In genomic region chr21:39562791-39563770, GRCh38 we compare ENCODE assay signal across 19 cellular contexts. TPM values are rescaled to one million over a fixed set of nuclear protein-coding genes. Genes with fewer than 3 reads are reported as not detected.
DNase-seq lines count a peak whose midpoint lies in the region; TF ChIP-seq lines count a peak whose summit lies in the region.
"Had no signal": no experiment of that assay in that cellular context is flagged by ENCODE, and none has a peak within 500 bp of the region (broad histone marks: within the 10 kb centered on the region; RNA-seq: fewer than 3 reads in every experiment).

No MANE protein-coding gene starts in this region.

- H3K4me1 Mint-ChIP-seq in neural progenitor cell: peaks cover 17% of the 10 kb centered on the region
- H3K4me1 Mint-ChIP-seq: activated naive CD8-positive, alpha-beta T cell treated with anti-CD3 and anti-CD28 coated beads for 36 hours; CD4-positive, CD25-positive, alpha-beta regulatory T cell had no signal

- H3K4me3 Mint-ChIP-seq in neural progenitor cell: no peak overlapping the region
- H3K4me3 Mint-ChIP-seq: activated naive CD8-positive, alpha-beta T cell treated with anti-CD3 and anti-CD28 coated beads for 36 hours; activated T-cell treated with anti-CD3 and anti-CD28 coated beads, Interleukin-2, amount 50 U/mL, for 24 hours; CD4-positive, CD25-positive, alpha-beta regulatory T cell; type B pancreatic cell had no signal

- no peaks in the 10 kb centered on the region for H3K36me3 ChIP-seq in neural progenitor cell
- H3K36me3 ChIP-seq: ovary had no signal

- H3K27ac ChIP-seq in VCaP (peak overlapping the region; percentile 81), neural progenitor cell (no peak overlapping the region)
- H3K27ac ChIP-seq: ovary had no signal

- no peaks in the 10 kb centered on the region for H3K4me1 ChIP-seq in neural progenitor cell

- peaks cover 4% of the 10 kb centered on the region for H3K9me3 Mint-ChIP-seq in neural progenitor cell
- H3K9me3 Mint-ChIP-seq: activated naive CD8-positive, alpha-beta T cell treated with anti-CD3 and anti-CD28 coated beads for 36 hours; activated T-cell treated with anti-CD3 and anti-CD28 coated beads, Interleukin-2, amount 50 U/mL, for 24 hours; type B pancreatic cell had no signal

- H3K27ac Mint-ChIP-seq in neural progenitor cell: no peak overlapping the region
- H3K27ac Mint-ChIP-seq: activated naive CD8-positive, alpha-beta T cell treated with anti-CD3 and anti-CD28 coated beads for 36 hours; activated T-cell treated with anti-CD3 and anti-CD28 coated beads, Interleukin-2, amount 50 U/mL, for 24 hours; CD4-positive, CD25-positive, alpha-beta regulatory T cell; type B pancreatic cell had no signal

- H3K36me3 Mint-ChIP-seq in neural progenitor cell: peaks cover 2% of the 10 kb centered on the region
- H3K36me3 Mint-ChIP-seq: activated naive CD8-positive, alpha-beta T cell treated with anti-CD3 and anti-CD28 coated beads for 36 hours; CD4-positive, CD25-positive, alpha-beta regulatory T cell; type B pancreatic cell had no signal

- TF ChIP-seq CTCF in VCaP (conservative IDR thresholded peaks at IDR 0.05) (no peak), neural progenitor cell (IDR thresholded peaks at IDR 0.05) (no peak)

- DNase-seq in NCI-H1417 (lab: John Stamatoyannopoulos, UW) (peak in 2 of 3 experiments; percentile 60 to 78), NCI-H1417 treated with DMSO at 0.1 percent for 48 hours (lab: John Stamatoyannopoulos, UW) (no peak), NCI-H1694 treated with DMSO at 0.1 percent for 48 hours (lab: John Stamatoyannopoulos, UW) (peak; percentile 69), neural progenitor cell (ENCODE audit: low spot score) (no peak), NCI-H1048 (lab: John Stamatoyannopoulos, UW) (no peak), AG08395 (ENCODE audit: low spot score) (no peak), SK-N-DZ (ENCODE audit: low spot score) (no peak)
- DNase-seq: activated CD4-positive, alpha-beta T cell treated with anti-CD3 and anti-CD28 coated beads, Interleukin-2, amount 50 U/mL, for 48 hours; activated naive CD8-positive, alpha-beta T cell treated with anti-CD3 and anti-CD28 coated beads for 36 hours; activated T-cell treated with anti-CD3 and anti-CD28 coated beads, Interleukin-2, amount 50 U/mL, for 24 hours; CD4-positive, CD25-positive, alpha-beta regulatory T cell; effector CD8-positive, alpha-beta T cell; MM.1S; NCI-H510A; ovary; PC-3; stimulated activated naive CD4-positive, alpha-beta T cell had no signal

- H2AFZ ChIP-seq in neural progenitor cell (replicated peaks): peak overlapping the region; percentile 26

- H3K4me2 ChIP-seq in neural progenitor cell: no peak overlapping the region

- H3F3A ChIP-seq in neural progenitor cell (ENCODE audit: low read depth): no peaks in the 10 kb centered on the region

- no peaks in the 10 kb centered on the region for H4K20me1 ChIP-seq in neural progenitor cell (ENCODE audit: low read depth)

- no peak overlapping the region for H3K9ac ChIP-seq in neural progenitor cell

- no peaks in the 10 kb centered on the region for H3K27me3 ChIP-seq in neural progenitor cell
- H3K27me3 ChIP-seq: ovary had no signal

- H3K9me3 ChIP-seq in neural progenitor cell (ENCODE audit: low read depth): no peaks in the 10 kb centered on the region
- H3K9me3 ChIP-seq: ovary had no signal

- H3K4me3 ChIP-seq in neural progenitor cell: no peak overlapping the region
- H3K4me3 ChIP-seq: ovary had no signal

- peaks cover 3% of the 10 kb centered on the region for H3K27me3 Mint-ChIP-seq in neural progenitor cell (ENCODE audit: insufficient read depth, low read depth)
- H3K27me3 Mint-ChIP-seq: activated naive CD8-positive, alpha-beta T cell treated with anti-CD3 and anti-CD28 coated beads for 36 hours had no signal

- no peaks in the 10 kb centered on the region for H3K79me2 ChIP-seq in neural progenitor cell (ENCODE audit: low read depth)

RNA-seq across cellular contexts. Expression of gene B3GALT5, which starts 49.7 kb away (rescaled TPM):
- 1.3 and 1.5 TPM in 2 replicates for total RNA-seq in neural progenitor cell (ENCODE audit: low replicate concordance)
- 0.02 and 0.05 TPM in 2 replicates for polyA plus RNA-seq in SK-N-DZ (2014; cell fraction: cytosol; rRNA removed)
- 0.07 and 0.09 TPM in 2 replicates for polyA plus RNA-seq in SK-N-DZ (2014; cell fraction: nucleus; rRNA removed)
- total RNA-seq: activated naive CD8-positive, alpha-beta T cell treated with anti-CD3 and anti-CD28 coated beads for 36 hours; CD4-positive, CD25-positive, alpha-beta regulatory T cell had no signal
- polyA plus RNA-seq: CD4-positive, CD25-positive, alpha-beta regulatory T cell had no signal

Comparison
In these comparisons a context has a peak if more than half of its experiments do, and no peak if none do; other contexts are left out.
1. DNase-seq: peak in NCI-H1417 (2 of 3) and NCI-H1694 treated with DMSO at 0.1 percent for 48 hours (single experiment); none in NCI-H1417 treated with DMSO at 0.1 percent for 48 hours (single experiment), neural progenitor cell (single experiment), NCI-H1048 (single experiment), AG08395 (single experiment) and SK-N-DZ (single experiment).